Comparison of ENCODE assay signal across 20 cellular contexts in genomic region chr9:132575811-132576210, GRCh38. TPM values are rescaled to one million over a fixed set of nuclear protein-coding genes. Genes with fewer than 3 reads are reported as not detected.
DNase-seq lines count a peak whose midpoint lies in the region; ATAC-seq, FAIRE-seq and TF ChIP-seq lines count a peak whose summit lies in the region.
"Had no signal": no experiment of that assay in that cellular context is flagged by ENCODE, and none has a peak within 500 bp of the region (broad histone marks: within the 10 kb centered on the region; RNA-seq: fewer than 3 reads in every experiment).

No MANE protein-coding gene starts in this region.

- H3K27ac ChIP-seq in H1 (ENCODE audit: low read depth, low read length) (no peak overlapping the region), osteoblast (ENCODE audit: low read depth, low read length) (no peak overlapping the region), endodermal cell (ENCODE audit: low read depth, low read length) (no peak overlapping the region)
- no peak overlapping the region for H3K27ac ChIP-seq in CD8-positive, alpha-beta T cell (ENCODE audit: low read depth, low read length)

- H3K79me2 ChIP-seq in H1 (ENCODE audit: control insufficient read depth in 1 of 2, insufficient read depth in 2 of 2, low read length in 2 of 2): no peaks in the 10 kb centered on the region
- no peaks in the 10 kb centered on the region for H3K79me2 ChIP-seq in osteoblast (ENCODE audit: insufficient read depth, low read length)

- H3K9ac ChIP-seq in NT2/D1 (ENCODE audit: insufficient read length, low read depth) (peak overlapping the region; percentile 26), H1 (replicated peaks in 1 of 4; ENCODE audit: extremely low read depth in 1 of 4, low read depth in 3 of 4, low read length in 3 of 4) (no peak overlapping the region), endodermal cell (ENCODE audit: extremely low read depth, low read length, poor library complexity, severe bottlenecking) (no peak overlapping the region)

- H3K27me3 Mint-ChIP-seq in CD8-positive, alpha-beta T cell (ENCODE audit: low read depth): peaks cover 51% of the 10 kb centered on the region
- H3K27me3 Mint-ChIP-seq in endodermal cell (ENCODE audit: insufficient read depth): peaks cover 65% of the 10 kb centered on the region

- H2BK12ac ChIP-seq in H1 (ENCODE audit: low read depth, low read length): no peak overlapping the region

- CTCF ChIA-PET in H1 (lab: Charles Lee; ENCODE audit: partially characterized antibody): interaction anchor here (0.7 to 6.4 kb wide), 18 partner anchors 8 to 172 kb away, joined by 3 to 93 read pairs (median 6); no protein-coding TSS in a partner anchor
- CTCF ChIA-PET in CD8-positive, alpha-beta T cell (lab: Charles Lee): interaction anchor here (0.9 to 3.1 kb wide), 9 partner anchors 10 to 195 kb away, joined by 3 to 16 read pairs (median 4); no protein-coding TSS in a partner anchor

- H2AK5ac ChIP-seq in H1 (ENCODE audit: low read depth, low read length): no peak overlapping the region

- no peak for TF ChIP-seq POLR2A in H1 (IDR thresholded peaks at IDR 0.05; ENCODE audit: control extremely low read depth in 1 of 2, low read depth in 2 of 2, low read length in 2 of 2)

- H3K4ac ChIP-seq in H1 (replicated peaks; ENCODE audit: insufficient read length, low read depth, low read length): no peak overlapping the region

- peaks cover 1% of the 10 kb centered on the region; the same call in 1 of the 2 replicates for H3K23me2 ChIP-seq in H1 (ENCODE audit: low read depth, low read length)

- H3K4me3 Mint-ChIP-seq in CD8-positive, alpha-beta T cell: no peak overlapping the region
- H3K4me3 Mint-ChIP-seq in endodermal cell: no peak overlapping the region
- H3K4me3 Mint-ChIP-seq: CD4-positive, CD25-positive, alpha-beta regulatory T cell; HFFc6; IgD-negative memory B cell had no signal

- no peaks in the 10 kb centered on the region for H3K9me3 Mint-ChIP-seq in CD8-positive, alpha-beta T cell
- no peaks in the 10 kb centered on the region for H3K9me3 Mint-ChIP-seq in endodermal cell
- H3K9me3 Mint-ChIP-seq: GM23338, HFFc6, IgD-negative memory B cell had no signal

- no peak overlapping the region for H3K56ac ChIP-seq in H1 (replicated peaks; ENCODE audit: insufficient read length, low read depth, low read length)

- peaks cover 6% of the 10 kb centered on the region for H3K4me1 ChIP-seq in NT2/D1 (ENCODE audit: insufficient read depth, insufficient read length)
- peaks cover 0 to 12% (median 8%) of the 10 kb centered on the region in 4 experiments; a peak in 5 of 7 replicates for H3K4me1 ChIP-seq in H1 (replicated peaks in 1 of 4; ENCODE audit: control insufficient read depth in 3 of 4, insufficient read depth in 4 of 4, low read length in 3 of 4)
- no peaks in the 10 kb centered on the region for H3K4me1 ChIP-seq in osteoblast (ENCODE audit: insufficient read depth, low read length)
- no peaks in the 10 kb centered on the region for H3K4me1 ChIP-seq in CD8-positive, alpha-beta T cell (ENCODE audit: insufficient read depth, low read length)
- H3K4me1 ChIP-seq in endodermal cell (ENCODE audit: control insufficient read depth, insufficient read depth, low read length): no peaks in the 10 kb centered on the region
- H3K4me1 ChIP-seq: Caco-2 had no signal

- no peak overlapping the region for H2AFZ ChIP-seq in H1 (ENCODE audit: low read length)
- H2AFZ ChIP-seq in osteoblast (ENCODE audit: low read length): no peak overlapping the region

- no peak overlapping the region for H2BK20ac ChIP-seq in H1 (ENCODE audit: low read length)

- in situ Hi-C loops in G401 (cut with HindIII; ENCODE audit: low sequenced_read_pairs): no loop called here

- H3K23ac ChIP-seq in H1 (ENCODE audit: insufficient read length): no peak overlapping the region

- no peak for TF ChIP-seq EP300 in H1 (IDR thresholded peaks at IDR 0.05; ENCODE audit: borderline replicate concordance in 1 of 2, low read depth in 2 of 2, low read length in 2 of 2)

- H2BK5ac ChIP-seq in H1 (ENCODE audit: low read depth, low read length): no peak overlapping the region

- DNase-seq in G401 (ENCODE audit: low spot score): peak; percentile 11
- no peak for DNase-seq in NT2/D1 (ENCODE audit: low read depth, low spot score)
- no peak for DNase-seq in H1 (ENCODE audit: low read depth in 1 of 2, low spot score in 2 of 2)
- DNase-seq in osteoblast (ENCODE audit: insufficient read length, low spot score, missing footprints): peak; percentile 13
- DNase-seq in CD8-positive, alpha-beta T cell: no peak
- no peak for DNase-seq in foreskin fibroblast
- DNase-seq in endodermal cell: no peak
- DNase-seq: ACHN; BE2C; Caco-2; CD4-positive, CD25-positive, alpha-beta regulatory T cell; GF-D8; HFFc6 had no signal

- TF ChIP-seq RAD21 in H1 (IDR thresholded peaks at IDR 0.05 in 1 of 2, conservative IDR thresholded peaks at IDR 0.05 in 1 of 2; ENCODE audit: low read depth in 2 of 2, low read length in 2 of 2): no peak

- POLR2A ChIA-PET in H1 (lab: Charles Lee; ENCODE audit: partially characterized antibody): no interaction called here
- POLR2A ChIA-PET in CD8-positive, alpha-beta T cell (lab: Charles Lee): no interaction called here

- H3K4me3 ChIP-seq in NT2/D1 (ENCODE audit: insufficient read length, low read depth): no peak overlapping the region
- no peak overlapping the region for H3K4me3 ChIP-seq in H1 (ENCODE audit: extremely low read depth in 1 of 4, insufficient read depth in 2 of 4, low read depth in 3 of 4, low read length in 4 of 4)
- H3K4me3 ChIP-seq in osteoblast (ENCODE audit: insufficient read depth, low read length): no peak overlapping the region
- H3K4me3 ChIP-seq in CD8-positive, alpha-beta T cell (ENCODE audit: low read depth, low read length): no peak overlapping the region
- no peak overlapping the region for H3K4me3 ChIP-seq in foreskin fibroblast (ENCODE audit: low read depth in 1 of 2, low read length in 2 of 2)
- no peak overlapping the region for H3K4me3 ChIP-seq in endodermal cell (ENCODE audit: low read length)
- H3K4me3 ChIP-seq: GM23338 had no signal

- H3K18ac ChIP-seq in H1 (ENCODE audit: extremely low read depth, low read length): no peak overlapping the region

- peaks cover 60% of the 10 kb centered on the region for H3K27me3 ChIP-seq in NT2/D1 (ENCODE audit: insufficient read depth, insufficient read length)
- H3K27me3 ChIP-seq in H1 (replicated peaks in 1 of 4; ENCODE audit: control insufficient read depth in 3 of 4, extremely low read depth in 1 of 4, insufficient read depth in 3 of 4, low read length in 3 of 4): peaks cover 36 to 57% (median 56%) of the 10 kb centered on the region in 4 experiments
- peaks cover 56% of the 10 kb centered on the region for H3K27me3 ChIP-seq in osteoblast (ENCODE audit: insufficient read depth, low read length)
- peaks cover 32% of the 10 kb centered on the region for H3K27me3 ChIP-seq in CD8-positive, alpha-beta T cell (ENCODE audit: insufficient read depth, low read length)
- H3K27me3 ChIP-seq in endodermal cell (ENCODE audit: control insufficient read depth, insufficient read depth, low read length, poor library complexity, severe bottlenecking): peaks cover 58% of the 10 kb centered on the region

- H3K9me3 ChIP-seq in NT2/D1 (ENCODE audit: insufficient read depth, low read length) (no peaks in the 10 kb centered on the region), H1 (ENCODE audit: insufficient read depth in 2 of 2, low read depth in 1 of 2, low read length in 1 of 2) (no peaks in the 10 kb centered on the region), osteoblast (ENCODE audit: low read depth, low read length) (no peaks in the 10 kb centered on the region), endodermal cell (ENCODE audit: control insufficient read depth, low read length) (no peaks in the 10 kb centered on the region)
- H3K9me3 ChIP-seq in CD8-positive, alpha-beta T cell (ENCODE audit: low read length): no peaks in the 10 kb centered on the region
- H3K9me3 ChIP-seq: BE2C, Caco-2 had no signal

- 0 out of 2 replicates have a peak overlapping the region, but pooled peaks have one; percentile 4 for H2BK15ac ChIP-seq in H1 (ENCODE audit: low read length)

- H2BK120ac ChIP-seq in H1 (replicated peaks; ENCODE audit: low read depth, low read length): no peak overlapping the region

- H3K4me1 Mint-ChIP-seq in CD8-positive, alpha-beta T cell (ENCODE audit: low read depth): peaks cover 2% of the 10 kb centered on the region
- H3K4me1 Mint-ChIP-seq in endodermal cell: peaks cover 7% of the 10 kb centered on the region

- H3K4me2 ChIP-seq in H1 (ENCODE audit: insufficient read depth in 1 of 2, low read depth in 2 of 2, low read length in 2 of 2) (no peak overlapping the region), osteoblast (ENCODE audit: insufficient read depth, low read length) (no peak overlapping the region)
- H3K4me2 ChIP-seq: GM23338 had no signal

- intact Hi-C loops in CD8-positive, alpha-beta T cell (cut with DNase I, micrococcal nuclease): loop anchor here (1.0 to 10.0 kb wide), 6 partner anchors 69 to 821 kb away; no protein-coding TSS in a partner anchor

- no peak overlapping the region for H4K91ac ChIP-seq in H1 (replicated peaks; ENCODE audit: insufficient read length, low read length)

- H3K36me3 ChIP-seq in NT2/D1 (ENCODE audit: insufficient read depth, insufficient read length, low read length): no peaks in the 10 kb centered on the region
- no peaks in the 10 kb centered on the region for H3K36me3 ChIP-seq in H1 (ENCODE audit: control insufficient read depth in 2 of 4, insufficient read depth in 4 of 4, low read length in 3 of 4)
- H3K36me3 ChIP-seq in osteoblast (ENCODE audit: insufficient read depth, low read length): no peaks in the 10 kb centered on the region
- no peaks in the 10 kb centered on the region for H3K36me3 ChIP-seq in CD8-positive, alpha-beta T cell (ENCODE audit: insufficient read depth, low read length)
- H3K36me3 ChIP-seq in endodermal cell (ENCODE audit: control insufficient read depth, insufficient read depth, low read length): no peaks in the 10 kb centered on the region
- H3K36me3 ChIP-seq: BE2C had no signal

- 72% methylated on average over 5 of the region's 5 CpGs; no CpG with 5 or more reads in 1 of the 2 experiments for WGBS in H1 (ENCODE audit: extremely low coverage in 1 of 2, insufficient coverage in 1 of 2, insufficient read length in 1 of 2, insufficient replicate concordance in 2 of 2, low coverage in 1 of 2, low lambda C conversion rate in 2 of 2, missing lambda C conversion rate in 1 of 2), 2 experiments
- WGBS in endodermal cell (ENCODE audit: insufficient coverage in 1 of 2, insufficient read length in 1 of 2), 2 experiments: 76 to 81% methylated on average over 3 to 5 of the region's 5 CpGs

- TF ChIP-seq CTCF in H1 (IDR thresholded peaks at IDR 0.05; ENCODE audit: control extremely low read depth in 1 of 3, insufficient read depth in 1 of 3, low read depth in 1 of 3, low read length in 3 of 3): no peak
- no peak for TF ChIP-seq CTCF in osteoblast (IDR thresholded peaks at IDR 0.05; ENCODE audit: extremely low read depth, low read depth, low read length)
- no peak for TF ChIP-seq CTCF in CD8-positive, alpha-beta T cell (IDR thresholded peaks at IDR 0.05)
- no peak for TF ChIP-seq CTCF in foreskin fibroblast (IDR thresholded peaks at IDR 0.05; ENCODE audit: low read depth, low read length)
- TF ChIP-seq CTCF in endodermal cell (conservative IDR thresholded peaks at IDR 0.05): no peak

- H4K8ac ChIP-seq in H1 (ENCODE audit: extremely low read depth, insufficient read depth, low read length): no peak overlapping the region

- no peaks in the 10 kb centered on the region for H3K36me3 Mint-ChIP-seq in CD8-positive, alpha-beta T cell
- no peaks in the 10 kb centered on the region for H3K36me3 Mint-ChIP-seq in endodermal cell (ENCODE audit: low read depth)

- H4K20me1 ChIP-seq in H1 (replicated peaks in 1 of 2; ENCODE audit: control insufficient read depth in 1 of 2, insufficient read depth in 2 of 2, low read length in 2 of 2): peaks cover 4 to 6% of the 10 kb centered on the region in 2 experiments
- peaks cover 8% of the 10 kb centered on the region for H4K20me1 ChIP-seq in osteoblast (ENCODE audit: insufficient read depth, low read length)

- no peak for FAIRE-seq in H1 (lab: Jason Lieb, UNC)
- FAIRE-seq: A204.1, D721Med, HepG2 had no signal

- ATAC-seq in CD8-positive, alpha-beta T cell: no peak

- no peak overlapping the region for H3K27ac Mint-ChIP-seq in CD8-positive, alpha-beta T cell
- H3K27ac Mint-ChIP-seq in endodermal cell: no peak overlapping the region
- H3K27ac Mint-ChIP-seq: GM23338, HFFc6 had no signal

- H3K79me1 ChIP-seq in H1 (ENCODE audit: low read depth, low read length): no peaks in the 10 kb centered on the region; the same call in 1 of the 2 replicates

- H3K14ac ChIP-seq in H1 (ENCODE audit: insufficient read length): no peak overlapping the region

- H4K5ac ChIP-seq in H1 (ENCODE audit: insufficient read length, low read depth, low read length): no peak overlapping the region

RNA-seq across cellular contexts. Expression of gene BARHL1, which starts 6.6 kb away (rescaled TPM):
- not detected in 2 replicates for total RNA-seq in G401 (2014; rRNA removed; shearing (Covaris generic))
- total RNA-seq in H1 (2021; fragmentation: NEBNext Ultra II Directional; extraction: Animal tissue kit (Norgen Biotek cat#: 25700)): not detected in 2 replicates
- 0.06 TPM in 1 of 2 replicates, not detected in the other for polyA plus RNA-seq in H1 (2011; rRNA removed)
- polyA plus RNA-seq in H1 (2011; cell fraction: cytosol; rRNA removed): 0.03 TPM
- polyA plus RNA-seq in H1 (2011; cell fraction: nucleus; rRNA removed): 0.14 TPM
- polyA plus RNA-seq in H1 (2012, experiment 1 of 2): not detected in 4 replicates
- not detected for polyA plus RNA-seq in H1 (2012, experiment 2 of 2)
- not detected for polyA plus RNA-seq in H1 (2013, experiment 1 of 2)
- polyA plus RNA-seq in H1 (2013, experiment 2 of 2): not detected
- polyA minus RNA-seq in H1 (2011; rRNA and poly(A)+ RNA removed): not detected in 2 replicates
- polyA minus RNA-seq in H1 (2011; cell fraction: cytosol; rRNA and poly(A)+ RNA removed): not detected
- not detected for polyA minus RNA-seq in H1 (2011; cell fraction: nucleus; rRNA and poly(A)+ RNA removed)
- total RNA-seq in osteoblast: not detected in 2 replicates
- total RNA-seq in CD8-positive, alpha-beta T cell: not detected
- total RNA-seq in endodermal cell: not detected
- 5.0 TPM for polyA plus RNA-seq in endodermal cell (2013, experiment 1 of 2)
- polyA plus RNA-seq in endodermal cell (2013, experiment 2 of 2): 4.5 TPM
- total RNA-seq: Caco-2; CD4-positive, CD25-positive, alpha-beta regulatory T cell; Daoy; GM23338; H7; HepG2; HFFc6 had no signal
- polyA plus RNA-seq: CD4-positive, CD25-positive, alpha-beta regulatory T cell; GM23338; HepG2; IgD-negative memory B cell had no signal

Comparison
In these comparisons a context has a peak if more than half of its experiments do, and no peak if none do; other contexts are left out.
1. DNase-seq: peak in G401 (single experiment) and osteoblast (single experiment); none in NT2/D1 (single experiment), H1 (0 of 2), CD8-positive, alpha-beta T cell (0 of 7), foreskin fibroblast (0 of 2) and endodermal cell (single experiment).